In genomic region chr14:59482471-59483331, GRCh38 we compare ENCODE assay signal across 1 cellular context.
TF ChIP-seq lines count a peak whose summit lies in the region.

No MANE protein-coding gene starts in this region.

TF ChIP-seq in IMR-90, 13 proteins besides CTCF, POLR2A, EP300 and RAD21 (continued from another document):
- TF ChIP-seq ELK1 (IDR thresholded peaks at IDR 0.05; ENCODE audit: borderline replicate concordance, low read depth, low read length) (no peak), CHD1 (IDR thresholded peaks at IDR 0.05; ENCODE audit: low read depth, low read length) (no peak), RFX5 (IDR thresholded peaks at IDR 0.05; ENCODE audit: low read depth, low read length) (no peak), CEBPB (IDR thresholded peaks at IDR 0.05; ENCODE audit: low read depth, low read length) (no peak), MXI1 (IDR thresholded peaks at IDR 0.05; ENCODE audit: borderline replicate concordance, low read depth, low read length) (no peak), BHLHE40 (IDR thresholded peaks at IDR 0.05; ENCODE audit: low read depth, low read length) (no peak), RCOR1 (IDR thresholded peaks at IDR 0.05; ENCODE audit: insufficient replicate concordance, low read length) (no peak)
TF ChIP-seq in IMR-90: peak in this region for 3.
